In genomic region chr12:54958048-54958658, GRCh38 we compare ENCODE assay signal across 9 cellular contexts. TPM values are rescaled to one million over a fixed set of nuclear protein-coding genes. Genes with fewer than 3 reads are reported as not detected.
A peak's percentile ranks its signal among the peaks of the same experiment; 100 is the strongest.
DNase-seq lines count a peak whose midpoint lies in the region; ATAC-seq and TF ChIP-seq lines count a peak whose summit lies in the region.
"Had no signal": no experiment of that assay in that cellular context is flagged by ENCODE, and none has a peak within 500 bp of the region (broad histone marks: within the 10 kb centered on the region; RNA-seq: fewer than 3 reads in every experiment).

No MANE protein-coding gene starts in this region.

- H3K27ac Mint-ChIP-seq in T-cell: peak overlapping the region; percentile 86 to 87
- H3K27ac Mint-ChIP-seq in stimulated activated memory B cell treated with anti-CD40 and anti-IgM and Interleukin-4, amounts not matched to agents 10 μg/mL and 1 μg/mL and 100 μg/mL, for 72 hours: peak overlapping the region; percentile 80
- H3K27ac Mint-ChIP-seq: IgD-negative memory B cell had no signal

- no peaks in the 10 kb centered on the region for H3K36me3 ChIP-seq in kidney epithelial cell (ENCODE audit: control insufficient read depth, insufficient read depth, low read length)

- peak in 9 of 14 donors; percentile 3 to 51 (median 17) for DNase-seq in C1 segment of cervical spinal cord (lab: John Stamatoyannopoulos, UW)
- peak; percentile 55 for DNase-seq in NCI-H1105 treated with DMSO at 0.1 percent for 48 hours (lab: John Stamatoyannopoulos, UW)
- DNase-seq in T-cell: peak in 28 of 34 experiments; percentile 3 to 58 (median 37)
- peak; percentile 86 for DNase-seq in cardiac fibroblast (ENCODE audit: low read depth in 2 of 2)
- DNase-seq in kidney epithelial cell (ENCODE audit: low read depth): no peak

- no peaks in the 10 kb centered on the region for H3K27me3 Mint-ChIP-seq in T-cell
- H3K27me3 Mint-ChIP-seq in stimulated activated memory B cell treated with anti-CD40 and anti-IgM and Interleukin-4, amounts not matched to agents 10 μg/mL and 1 μg/mL and 100 μg/mL, for 72 hours: no peaks in the 10 kb centered on the region
- H3K27me3 Mint-ChIP-seq: IgD-negative memory B cell had no signal

- H3K4me3 Mint-ChIP-seq in T-cell: peak overlapping the region in 1 of 3 donors; percentile 25
- no peak overlapping the region for H3K4me3 Mint-ChIP-seq in stimulated activated memory B cell treated with anti-CD40 and anti-IgM and Interleukin-4, amounts not matched to agents 10 μg/mL and 1 μg/mL and 100 μg/mL, for 72 hours
- H3K4me3 Mint-ChIP-seq: IgD-negative memory B cell had no signal

- H3K27me3 ChIP-seq in kidney epithelial cell (ENCODE audit: control insufficient read depth, insufficient read depth, low read length): peaks cover 2% of the 10 kb centered on the region

- TF ChIP-seq CTCF in cardiac fibroblast (IDR thresholded peaks at IDR 0.05; ENCODE audit: low read depth, low read length) (peak; percentile 51), kidney epithelial cell (IDR thresholded peaks at IDR 0.05; ENCODE audit: insufficient read depth, low read length, poor library complexity, severe bottlenecking) (peak; percentile 53)

- peaks cover 73% of the 10 kb centered on the region for H3K36me3 Mint-ChIP-seq in T-cell
- peaks cover 87% of the 10 kb centered on the region for H3K36me3 Mint-ChIP-seq in stimulated activated memory B cell treated with anti-CD40 and anti-IgM and Interleukin-4, amounts not matched to agents 10 μg/mL and 1 μg/mL and 100 μg/mL, for 72 hours

- H3K4me3 ChIP-seq in cardiac fibroblast (replicated peaks in 1 of 2; ENCODE audit: low read depth in 2 of 2, low read length in 2 of 2) (no peak overlapping the region), kidney epithelial cell (ENCODE audit: low read depth, low read length) (no peak overlapping the region)

- POLR2A ChIA-PET in T-cell (lab: Charles Lee): no interaction called here

- CTCF ChIA-PET in T-cell (lab: Charles Lee): interaction anchor here (0.6 to 6.2 kb wide), 30 partner anchors 8 to 260 kb away, joined by 3 to 53 read pairs (median 4); partner anchors contain the start of gene MUCL1 (in 1 of the 2)

- H3K9me3 Mint-ChIP-seq in T-cell: no peaks in the 10 kb centered on the region
- H3K9me3 Mint-ChIP-seq in stimulated activated memory B cell treated with anti-CD40 and anti-IgM and Interleukin-4, amounts not matched to agents 10 μg/mL and 1 μg/mL and 100 μg/mL, for 72 hours: no peaks in the 10 kb centered on the region
- H3K9me3 Mint-ChIP-seq: IgD-negative memory B cell had no signal

- ATAC-seq in GM18867 (IDR thresholded peaks at IDR 0.05; ENCODE audit: unreplicated experiment) (peak; percentile 37), T-cell (replicated peaks in 1 of 4) (peak in 3 of 4 experiments; percentile 35 to 59 (median 51)), HG03378 (IDR thresholded peaks at IDR 0.05; ENCODE audit: unreplicated experiment) (no peak)
- no peak for ATAC-seq in stimulated activated memory B cell treated with anti-CD40 and anti-IgM and Interleukin-4, amounts not matched to agents 10 μg/mL and 1 μg/mL and 100 μg/mL, for 72 hours

- H3K4me1 Mint-ChIP-seq in T-cell: peaks cover 89 to 93% (median 90%) of the 10 kb centered on the region in 3 donors
- peaks cover 49% of the 10 kb centered on the region for H3K4me1 Mint-ChIP-seq in stimulated activated memory B cell treated with anti-CD40 and anti-IgM and Interleukin-4, amounts not matched to agents 10 μg/mL and 1 μg/mL and 100 μg/mL, for 72 hours

RNA-seq across cellular contexts. Expression of gene TESPA1, which starts 26.4 kb away (rescaled TPM):
- total RNA-seq in T-cell (100 to 1,000 TPM; 141 to 215 (median 170) TPM), kidney epithelial cell (not detected in 2 replicates)

Comparison
In these comparisons a context has a peak if more than half of its experiments do, and no peak if none do; other contexts are left out.
1. ATAC-seq: peak in GM18867 (single experiment) and T-cell (3 of 4); none in stimulated activated memory B cell treated with anti-CD40 and anti-IgM and Interleukin-4, amounts not matched to agents 10 μg/mL and 1 μg/mL and 100 μg/mL, for 72 hours (single experiment) and HG03378 (single experiment).
2. RNA of gene TESPA1, which starts 26.4 kb away (total RNA-seq): 141 to 215 TPM in T-cell; not detected in kidney epithelial cell; every median in the first group is over 100 times any median in the second.